ENCODE assay signal across 8 cellular contexts in genomic region chr5:67350185-67350584, GRCh38.
DNase-seq lines count a peak whose midpoint lies in the region; ATAC-seq and TF ChIP-seq lines count a peak whose summit lies in the region.

No MANE protein-coding gene starts in this region.

- no peak for TF ChIP-seq CTCF in omental fat pad (IDR thresholded peaks at IDR 0.05)

- DNase-seq in DMS153 (lab: John Stamatoyannopoulos, UW): peak; percentile 12
- no peak for DNase-seq in DMS153 treated with DMSO at 0.1 percent for 48 hours (lab: John Stamatoyannopoulos, UW; ENCODE audit: unreplicated experiment)
- DNase-seq in Kasumi-1 (lab: John Stamatoyannopoulos, UW): peak; percentile 30 to 45
- DNase-seq in SK-MEL-5 (ENCODE audit: low read depth, low spot score): peak; percentile 20
- DNase-seq in lung microvascular endothelial cell (ENCODE audit: low read depth in 2 of 2): peak; percentile 8 to 24
- DNase-seq in omental fat pad (ENCODE audit: low spot score): no peak
- no peak for DNase-seq in HEK293T (ENCODE audit: extremely low spot score)

- POLR2A ChIA-PET in HEK293T (lab: Yijun Ruan, JAX): no interaction called here

- in situ Hi-C loops in SK-MEL-5 (cut with HindIII; ENCODE audit: low pct_unique_long_range_greater_than_20kb, low sequenced_read_pairs): no loop called here

- ATAC-seq in omental fat pad (ENCODE audit: low FRiP score) (no peak), GM18873 (IDR thresholded peaks at IDR 0.05; ENCODE audit: low FRiP score, unreplicated experiment) (no peak)

- CTCF ChIA-PET in HEK293T (lab: Yijun Ruan, JAX): no interaction called here

TF ChIP-seq in HEK293T, 16 proteins besides CTCF, POLR2A, EP300 and RAD21:
- TF ChIP-seq LEF1 (IDR thresholded peaks at IDR 0.05; ENCODE audit: borderline replicate concordance): no peak
- no peak for TF ChIP-seq ZNF384 (IDR thresholded peaks at IDR 0.05)
- no peak for TF ChIP-seq FOXA1 (IDR thresholded peaks at IDR 0.05)
- no peak for TF ChIP-seq PKNOX1 (IDR thresholded peaks at IDR 0.05)
- TF ChIP-seq SUZ12 (IDR thresholded peaks at IDR 0.05): no peak
- no peak for TF ChIP-seq SP1 (IDR thresholded peaks at IDR 0.05)
- TF ChIP-seq FOXK2 (IDR thresholded peaks at IDR 0.05): no peak
- TF ChIP-seq TARDBP (IDR thresholded peaks at IDR 0.05): no peak
- TF ChIP-seq ARNT (IDR thresholded peaks at IDR 0.05): no peak
- no peak for TF ChIP-seq NFRKB (IDR thresholded peaks at IDR 0.05)
- TF ChIP-seq CTBP1 (IDR thresholded peaks at IDR 0.05; ENCODE audit: borderline replicate concordance): no peak
- TF ChIP-seq HDGF (IDR thresholded peaks at IDR 0.05; ENCODE audit: borderline replicate concordance): no peak
- TF ChIP-seq BHLHE40 (IDR thresholded peaks at IDR 0.05; ENCODE audit: borderline replicate concordance): no peak
- no peak for TF ChIP-seq ELF4 (IDR thresholded peaks at IDR 0.05)
- TF ChIP-seq L3MBTL2 (conservative IDR thresholded peaks at IDR 0.05): no peak
- no peak for TF ChIP-seq FOXM1 (IDR thresholded peaks at IDR 0.05; ENCODE audit: borderline replicate concordance)
TF ChIP-seq in HEK293T: peak in this region for 0.

Comparison
In these comparisons a context has a peak if more than half of its experiments do, and no peak if none do; other contexts are left out.
1. DNase-seq: peak in DMS153 (single experiment), Kasumi-1 (2 of 2), SK-MEL-5 (single experiment) and lung microvascular endothelial cell (2 of 2); none in DMS153 treated with DMSO at 0.1 percent for 48 hours (single experiment), omental fat pad (single experiment) and HEK293T (single experiment).